ENCODE assay signal across 8 cellular contexts in the genomic region with DNA sequence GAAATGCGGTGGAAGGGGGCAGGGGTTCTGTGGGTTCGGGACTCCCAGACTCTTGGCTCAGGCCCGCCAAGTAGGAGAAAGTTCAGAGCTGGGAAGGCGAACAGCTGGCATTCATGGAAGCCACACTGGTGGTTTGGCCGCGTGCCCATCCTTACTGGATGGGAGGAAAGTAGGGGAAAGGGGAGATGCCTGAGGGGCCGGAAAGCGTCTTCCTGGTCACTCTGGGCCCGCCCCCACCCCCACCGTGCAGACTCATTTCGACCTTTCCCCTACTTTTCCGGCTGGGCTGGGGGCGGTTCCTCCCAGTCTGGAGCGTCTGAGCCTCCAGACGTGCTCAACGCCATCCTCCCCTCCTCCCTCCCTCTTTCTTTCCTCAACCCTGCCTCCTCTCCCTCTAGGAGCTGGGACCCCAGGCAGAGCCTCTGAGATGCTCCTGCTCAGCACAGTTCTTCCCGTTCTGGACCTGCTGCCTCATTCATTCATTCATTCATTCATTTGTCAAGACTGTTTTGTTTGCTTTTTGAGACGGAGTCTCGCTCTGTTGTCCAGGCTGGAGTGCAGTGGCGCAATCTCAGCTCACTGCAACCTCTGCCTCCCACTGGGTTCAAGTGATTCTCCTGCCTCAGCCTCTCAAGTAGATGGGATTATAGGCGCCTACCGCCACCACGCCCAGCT. TPM values are rescaled to one million over a fixed set of nuclear protein-coding genes. Genes with fewer than 3 reads are reported as not detected.
A peak's percentile ranks its signal among the peaks of the same experiment; 100 is the strongest.
DNase-seq lines count a peak whose midpoint lies in the region; ATAC-seq and TF ChIP-seq lines count a peak whose summit lies in the region.

No MANE protein-coding gene starts in this region.

- intact Hi-C loops in dorsolateral prefrontal cortex (cut with DNase I) = no loop called here
- intact Hi-C loops in lower leg skin (cut with DNase I; ENCODE audit: low total_unique reads) = no loop called here
- intact Hi-C loops in transverse colon (cut with DNase I; ENCODE audit: low total_unique reads) = loop anchor here (10.0 kb wide), 1 partner anchor 77 kb away; a partner anchor contains a TSS

- H3K36me3 ChIP-seq in transverse colon = no peaks in the 10 kb centered on the region

- H3K4me1 Mint-ChIP-seq in activated T-cell treated with anti-CD3 and anti-CD28 coated beads, Interleukin-2, amount 50 U/mL, for 4 hours (ENCODE audit: low read depth) = peaks cover 10% of the 10 kb centered on the region

- peaks cover 0 to 41% (median 4%) of the 10 kb centered on the region in 45 donors for H3K27me3 ChIP-seq in dorsolateral prefrontal cortex
- H3K27me3 ChIP-seq in transverse colon = peaks cover 29% of the 10 kb centered on the region

- in situ Hi-C loops in transverse colon (cut with MboI; ENCODE audit: low pct_ligation_motif_present in 1 of 4, low pct_unique_long_range_greater_than_20kb in 1 of 4, low sequenced_read_pairs in 3 of 4) = no loop called here

- H3K9me3 ChIP-seq in transverse colon = no peaks in the 10 kb centered on the region

- no peak for TF ChIP-seq CTCF in dorsolateral prefrontal cortex (IDR thresholded peaks at IDR 0.05 in 54 of 56, conservative IDR thresholded peaks at IDR 0.05 in 2 of 56; ENCODE audit: low read depth in 1 of 56, partially characterized antibody in 56 of 56)
- TF ChIP-seq CTCF in lower leg skin (IDR thresholded peaks at IDR 0.05) = no peak
- no peak for TF ChIP-seq CTCF in transverse colon (IDR thresholded peaks at IDR 0.05)

- H3K27ac ChIP-seq in dorsolateral prefrontal cortex (peak overlapping the region in 46 of 59 donors; percentile 14 to 87 (median 66)), transverse colon (peak overlapping the region; percentile 63 to 94 (median 72))

- peak overlapping the region in 36 of 59 donors; percentile 4 to 76 (median 63) for H3K4me3 ChIP-seq in dorsolateral prefrontal cortex
- H3K4me3 ChIP-seq in lower leg skin (ENCODE audit: low read depth, poor library complexity, severe bottlenecking) = no peak overlapping the region
- peak overlapping the region in 2 of 4 donors; percentile 3 to 11 for H3K4me3 ChIP-seq in transverse colon

- no peaks in the 10 kb centered on the region for H3K36me3 Mint-ChIP-seq in activated T-cell treated with anti-CD3 and anti-CD28 coated beads, Interleukin-2, amount 50 U/mL, for 4 hours (ENCODE audit: insufficient read depth)

- no peak for ATAC-seq in activated T-cell treated with anti-CD3 and anti-CD28 coated beads, Interleukin-2, amount 50 U/mL, for 4 hours
- no peak for ATAC-seq in GM19395 (IDR thresholded peaks at IDR 0.05; ENCODE audit: unreplicated experiment)

- no peak overlapping the region for H3K4me3 Mint-ChIP-seq in activated T-cell treated with anti-CD3 and anti-CD28 coated beads, Interleukin-2, amount 50 U/mL, for 4 hours

- peak; percentile 98 for DNase-seq in ELR (ENCODE audit: low read depth)
- DNase-seq in NCI-H69 (lab: John Stamatoyannopoulos, UW) = peak; percentile 97
- DNase-seq in dorsolateral prefrontal cortex = peak; percentile 26 to 87 (median 72)
- DNase-seq in lower leg skin (ENCODE audit: low spot score in 2 of 2) = peak; percentile 75 to 97
- peak; percentile 87 for DNase-seq in transverse colon
- no peak for DNase-seq in activated T-cell treated with anti-CD3 and anti-CD28 coated beads, Interleukin-2, amount 50 U/mL, for 4 hours
- no peak for DNase-seq in stimulated activated CD4-positive, alpha-beta T cell treated with anti-CD3 and anti-CD28 coated beads, Interleukin-1b, Interleukin-23, amount 100 ng/mL, for 48 hours

- WGBS in lower leg skin, 2 donors = 19 to 22% methylated on average over 23 of the region's 23 CpGs
- 19 to 44% methylated on average over 10 to 21 of the region's 23 CpGs for WGBS in transverse colon (ENCODE audit: low coverage in 1 of 2), 2 donors

- TF ChIP-seq EP300 in transverse colon (IDR thresholded peaks at IDR 0.05; ENCODE audit: low read depth) = peak; percentile 17

- H3K9me3 Mint-ChIP-seq in activated T-cell treated with anti-CD3 and anti-CD28 coated beads, Interleukin-2, amount 50 U/mL, for 4 hours = no peaks in the 10 kb centered on the region

- TF ChIP-seq POLR2A in lower leg skin (IDR thresholded peaks at IDR 0.05) (no peak), transverse colon (IDR thresholded peaks at IDR 0.05) (no peak)

- H3K27me3 Mint-ChIP-seq in activated T-cell treated with anti-CD3 and anti-CD28 coated beads, Interleukin-2, amount 50 U/mL, for 4 hours (ENCODE audit: low read depth) = peaks cover 48% of the 10 kb centered on the region

- peaks cover 22 to 62% (median 46%) of the 10 kb centered on the region in 4 donors for H3K4me1 ChIP-seq in transverse colon

RNA-seq across cellular contexts. Expression of a gene that starts 3.5 kb away (rescaled TPM):
- total RNA-seq in dorsolateral prefrontal cortex (100 to 1,000 TPM in 14 of 120 experiments, 10 to 100 TPM in 104, 1 to 10 TPM in 2; 5.9 to 298 (median 35.7) TPM), lower leg skin (10 to 100 TPM; 11.8 to 51.8 (median 34.7) TPM), transverse colon (100 to 1,000 TPM in 1 of 4 donors, 10 to 100 TPM in 1, 1 to 10 TPM in 2; 2.3 to 123 (median 10.3) TPM)
- under 1 TPM in 1 of 3 donors, not detected in 2; 0.24 TPM for total RNA-seq in activated T-cell treated with anti-CD3 and anti-CD28 coated beads, Interleukin-2, amount 50 U/mL, for 4 hours

RNA-seq across cellular contexts. Expression of a gene that starts 22.7 kb away (rescaled TPM):
- 100 to 1,000 TPM; 130 to 218 (median 167) TPM for total RNA-seq in dorsolateral prefrontal cortex
- total RNA-seq in lower leg skin = 100 to 1,000 TPM in 1 of 4 donors, 10 to 100 TPM in 3; 40.6 to 125 (median 56.8) TPM
- total RNA-seq in transverse colon = 100 to 1,000 TPM in 1 of 4 donors, 10 to 100 TPM in 3; 48.6 to 159 (median 56.1) TPM
- 10 to 100 TPM; 69.5 to 73.9 (median 71.4) TPM for total RNA-seq in activated T-cell treated with anti-CD3 and anti-CD28 coated beads, Interleukin-2, amount 50 U/mL, for 4 hours

RNA-seq across cellular contexts. Expression of a gene that starts 24.4 kb away (rescaled TPM):
- total RNA-seq in dorsolateral prefrontal cortex = 10 to 100 TPM in 66 of 120 experiments, 1 to 10 TPM in 54; 4.7 to 29.3 (median 10.7) TPM
- 10 to 100 TPM in 2 of 4 donors, 1 to 10 TPM in 2; 7.6 to 16.7 (median 11.4) TPM for total RNA-seq in lower leg skin
- 10 to 100 TPM in 1 of 4 donors, 1 to 10 TPM in 3; 3.2 to 10.5 (median 4.1) TPM for total RNA-seq in transverse colon
- under 1 TPM in 2 of 3 donors, not detected in 1; 0.41 to 0.43 TPM for total RNA-seq in activated T-cell treated with anti-CD3 and anti-CD28 coated beads, Interleukin-2, amount 50 U/mL, for 4 hours

RNA-seq across cellular contexts. Expression of a gene that starts 45.6 kb away (rescaled TPM):
- total RNA-seq in dorsolateral prefrontal cortex (100 to 1,000 TPM in 17 of 120 experiments, 10 to 100 TPM in 103; 61.3 to 163 (median 86.8) TPM), lower leg skin (100 to 1,000 TPM in 1 of 4 donors, 10 to 100 TPM in 3; 53.5 to 110 (median 60.8) TPM), transverse colon (100 to 1,000 TPM in 2 of 4 donors, 10 to 100 TPM in 2; 86.1 to 381 (median 118) TPM)
- 1 to 10 TPM; 6.4 to 9.5 (median 6.7) TPM for total RNA-seq in activated T-cell treated with anti-CD3 and anti-CD28 coated beads, Interleukin-2, amount 50 U/mL, for 4 hours

RNA-seq across cellular contexts. Expression of a gene that starts 46.2 kb away (rescaled TPM):
- total RNA-seq in dorsolateral prefrontal cortex = 100 to 1,000 TPM; 395 to 973 (median 613) TPM
- total RNA-seq in lower leg skin = 100 to 1,000 TPM; 427 to 879 (median 727) TPM
- total RNA-seq in transverse colon = 100 to 1,000 TPM; 275 to 526 (median 413) TPM
- 1,000 to 10,000 TPM; 2,484 to 2,756 (median 2,693) TPM for total RNA-seq in activated T-cell treated with anti-CD3 and anti-CD28 coated beads, Interleukin-2, amount 50 U/mL, for 4 hours

Comparison
In these comparisons a context has a peak if more than half of its experiments do, and no peak if none do; other contexts are left out.
1. DNase-seq: peak in ELR (single experiment), NCI-H69 (single experiment), dorsolateral prefrontal cortex (10 of 10), lower leg skin (2 of 2) and transverse colon (single experiment); none in activated T-cell treated with anti-CD3 and anti-CD28 coated beads, Interleukin-2, amount 50 U/mL, for 4 hours (single experiment) and stimulated activated CD4-positive, alpha-beta T cell treated with anti-CD3 and anti-CD28 coated beads, Interleukin-1b, Interleukin-23, amount 100 ng/mL, for 48 hours (single experiment).